ENCODE assay signal across 8 cellular contexts in the genomic region with DNA sequence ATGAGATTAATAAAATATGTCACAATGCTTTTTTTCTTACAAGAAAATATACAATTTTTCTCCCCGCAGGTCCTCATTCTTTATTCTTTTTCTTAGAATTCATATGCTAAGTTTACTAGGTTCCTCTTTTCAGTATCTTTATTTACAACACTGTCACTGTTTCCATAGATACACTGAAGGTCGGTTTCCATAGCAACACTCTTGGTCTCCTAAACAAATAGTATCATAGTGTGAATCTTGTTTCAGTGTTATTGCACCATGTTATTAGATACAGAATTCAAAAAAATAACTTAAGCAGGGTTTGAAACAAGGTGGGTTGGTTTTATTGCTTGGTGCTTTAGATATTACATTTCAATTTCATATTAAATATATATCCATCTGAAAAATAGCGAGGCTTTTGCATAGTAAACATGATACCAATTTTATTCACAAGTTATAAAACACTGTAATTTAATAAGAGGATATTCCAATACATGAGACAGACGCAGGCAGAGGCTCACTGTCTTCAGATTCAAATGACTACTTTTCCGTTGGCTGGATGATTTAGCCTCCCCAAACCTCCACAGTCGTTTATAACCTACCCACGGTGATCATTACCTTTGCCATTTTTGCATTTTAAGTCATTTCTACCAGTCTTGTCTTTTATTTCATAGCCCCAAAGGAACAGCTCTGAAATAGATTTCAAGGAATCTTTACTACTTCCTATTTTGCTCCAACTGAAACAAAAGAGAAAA.
DNase-seq lines count a peak whose midpoint lies in the region; ATAC-seq and TF ChIP-seq lines count a peak whose summit lies in the region.

No MANE protein-coding gene starts in this region.

- no peaks in the 10 kb centered on the region for H3K36me3 Mint-ChIP-seq in endothelial cell (ENCODE audit: low read depth, unreplicated experiment)

- no peaks in the 10 kb centered on the region for H3K4me1 Mint-ChIP-seq in endothelial cell (ENCODE audit: unreplicated experiment)

- TF ChIP-seq CTCF in endothelial cell (IDR thresholded peaks at IDR 0.05; ENCODE audit: unreplicated experiment) = no peak
- TF ChIP-seq CTCF in osteoblast (IDR thresholded peaks at IDR 0.05; ENCODE audit: extremely low read depth, low read depth, low read length) = no peak

- no peaks in the 10 kb centered on the region for H3K9me3 ChIP-seq in osteoblast (ENCODE audit: low read depth, low read length)

- peaks cover 24% of the 10 kb centered on the region for H3K4me1 ChIP-seq in osteoblast (ENCODE audit: insufficient read depth, low read length)

- no peak overlapping the region for H3K4me2 ChIP-seq in osteoblast (ENCODE audit: insufficient read depth, low read length)

- ATAC-seq in GM19351 (IDR thresholded peaks at IDR 0.05; ENCODE audit: unreplicated experiment) = peak; percentile 68
- ATAC-seq in HG03342 (IDR thresholded peaks at IDR 0.05; ENCODE audit: unreplicated experiment) = peak; percentile 70

- no peaks in the 10 kb centered on the region for H3K9me3 Mint-ChIP-seq in endothelial cell (ENCODE audit: unreplicated experiment)

- H3K79me2 ChIP-seq in osteoblast (ENCODE audit: insufficient read depth, low read length) = no peaks in the 10 kb centered on the region

- no peak overlapping the region for H3K4me3 ChIP-seq in osteoblast (ENCODE audit: insufficient read depth, low read length)

- no peaks in the 10 kb centered on the region for H4K20me1 ChIP-seq in osteoblast (ENCODE audit: insufficient read depth, low read length)

- H3K4me3 Mint-ChIP-seq in endothelial cell (ENCODE audit: unreplicated experiment) = no peak overlapping the region

- no peak overlapping the region for H3K27ac ChIP-seq in osteoblast (ENCODE audit: low read depth, low read length)

- H3K27me3 ChIP-seq in osteoblast (ENCODE audit: insufficient read depth, low read length) = no peaks in the 10 kb centered on the region

- peak; percentile 64 for DNase-seq in Caki2 (ENCODE audit: low read depth)
- DNase-seq in RKO (ENCODE audit: low spot score) = peak; percentile 47
- no peak for DNase-seq in endothelial cell (ENCODE audit: low spot score)
- DNase-seq in osteoblast (ENCODE audit: insufficient read length, low spot score, missing footprints) = peak; percentile 43
- DNase-seq in stimulated activated CD4-positive, alpha-beta T cell treated with anti-CD3 and anti-CD28 coated beads, Interleukin-2, amount 100 ng/mL, for 48 hours = no peak
- no peak for DNase-seq in cerebellum (ENCODE audit: low spot score)

- H2AFZ ChIP-seq in osteoblast (ENCODE audit: low read length) = peak overlapping the region; percentile 25

- in situ Hi-C loops in Caki2 (cut with HindIII; ENCODE audit: low pct_unique_long_range_greater_than_20kb, low sequenced_read_pairs) = no loop called here

- no peaks in the 10 kb centered on the region for H3K27me3 Mint-ChIP-seq in endothelial cell (ENCODE audit: unreplicated experiment)

- no peaks in the 10 kb centered on the region for H3K36me3 ChIP-seq in osteoblast (ENCODE audit: insufficient read depth, low read length)

- H3K27ac Mint-ChIP-seq in endothelial cell (ENCODE audit: unreplicated experiment) = peak overlapping the region; percentile 94

Comparison
In these comparisons a context has a peak if more than half of its experiments do, and no peak if none do; other contexts are left out.
1. DNase-seq: peak in Caki2 (single experiment), RKO (single experiment) and osteoblast (single experiment); none in endothelial cell (single experiment), stimulated activated CD4-positive, alpha-beta T cell treated with anti-CD3 and anti-CD28 coated beads, Interleukin-2, amount 100 ng/mL, for 48 hours (0 of 2) and cerebellum (single experiment).